In the genomic region with DNA sequence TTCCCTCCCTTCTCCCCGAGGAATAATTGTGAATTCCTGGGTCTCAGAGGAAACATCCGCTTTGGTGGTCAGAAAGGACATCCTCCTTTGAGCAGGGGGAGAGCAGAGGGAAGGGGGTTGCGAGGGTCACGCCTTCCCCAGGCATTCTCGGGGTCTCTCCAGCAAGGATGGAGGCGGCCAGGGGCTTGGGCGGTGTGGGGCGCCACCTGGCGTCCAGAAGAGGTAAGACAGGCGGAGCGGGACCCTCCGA, we compare ENCODE assay signal across 8 cellular contexts.
A peak's percentile ranks its signal among the peaks of the same experiment; 100 is the strongest.
DNase-seq lines count a peak whose midpoint lies in the region; ATAC-seq and TF ChIP-seq lines count a peak whose summit lies in the region.

No MANE protein-coding gene starts in this region.

- ATAC-seq in Right ventricle myocardium inferior (peak; percentile 64), HG03439 (IDR thresholded peaks at IDR 0.05; ENCODE audit: unreplicated experiment) (no peak), HG02610 (IDR thresholded peaks at IDR 0.05; ENCODE audit: unreplicated experiment) (no peak)

- intact Hi-C loops in Right ventricle myocardium inferior (cut with DNase I), result loop anchor here (2.0 to 10.0 kb wide), 3 partner anchors 198 to 406 kb away; no protein-coding TSS in a partner anchor

- peak; percentile 98 for TF ChIP-seq CTCF in progenitor cell of endocrine pancreas (IDR thresholded peaks at IDR 0.05; ENCODE audit: unreplicated experiment)

- DNase-seq in NCI-H1105 (lab: John Stamatoyannopoulos, UW) (peak; percentile 36), NCI-H1105 treated with DMSO at 0.1 percent for 48 hours (lab: John Stamatoyannopoulos, UW) (no peak), NAMALWA (ENCODE audit: low spot score) (peak; percentile 64), Right ventricle myocardium inferior (ENCODE audit: missing footprints) (peak; percentile 81), progenitor cell of endocrine pancreas (ENCODE audit: low spot score, unreplicated experiment) (peak; percentile 77)
- peak; percentile 18 for DNase-seq in activated effector memory CD4-positive, alpha-beta T cell treated with Interleukin-2 at 50 U/mL for 16 hours

- peak overlapping the region; percentile 96 for H3K27ac Mint-ChIP-seq in progenitor cell of endocrine pancreas

- H3K4me3 Mint-ChIP-seq in progenitor cell of endocrine pancreas (ENCODE audit: low read depth), result peak overlapping the region; percentile 68

- H3K36me3 Mint-ChIP-seq in progenitor cell of endocrine pancreas (ENCODE audit: insufficient read depth), result no peaks in the 10 kb centered on the region

- H3K27me3 Mint-ChIP-seq in progenitor cell of endocrine pancreas, result peaks cover 15% of the 10 kb centered on the region

- peaks cover 16% of the 10 kb centered on the region for H3K4me1 Mint-ChIP-seq in progenitor cell of endocrine pancreas (ENCODE audit: low read depth)

- H3K9me3 Mint-ChIP-seq in progenitor cell of endocrine pancreas (ENCODE audit: low read depth), result no peaks in the 10 kb centered on the region
